8 cellular contexts compared by ENCODE assay signal in genomic region chr11:76233936-76234703, GRCh38. TPM values are rescaled to one million over a fixed set of nuclear protein-coding genes. Genes with fewer than 3 reads are reported as not detected.
DNase-seq lines count a peak whose midpoint lies in the region; ATAC-seq and TF ChIP-seq lines count a peak whose summit lies in the region.

No MANE protein-coding gene starts in this region.

- H3K79me2 ChIP-seq in osteoblast (ENCODE audit: insufficient read depth, low read length), result no peaks in the 10 kb centered on the region

- H3K4me3 ChIP-seq in osteoblast (ENCODE audit: insufficient read depth, low read length), result peak overlapping the region; percentile 99

- peak overlapping the region; percentile 95 for H3K27ac Mint-ChIP-seq in activated T-cell treated with anti-CD3 and anti-CD28 coated beads, Interleukin-2, amount 50 U/mL, for 24 hours

- H3K9me3 Mint-ChIP-seq in activated T-cell treated with anti-CD3 and anti-CD28 coated beads, Interleukin-2, amount 50 U/mL, for 24 hours, result no peaks in the 10 kb centered on the region

- ATAC-seq in GM19023 (IDR thresholded peaks at IDR 0.05; ENCODE audit: unreplicated experiment), result no peak

- no peaks in the 10 kb centered on the region for H3K27me3 Mint-ChIP-seq in activated T-cell treated with anti-CD3 and anti-CD28 coated beads, Interleukin-2, amount 50 U/mL, for 24 hours

- H3K4me3 Mint-ChIP-seq in activated T-cell treated with anti-CD3 and anti-CD28 coated beads, Interleukin-2, amount 50 U/mL, for 24 hours, result peak overlapping the region; percentile 89

- H3K27me3 ChIP-seq in osteoblast (ENCODE audit: insufficient read depth, low read length), result peaks cover 5% of the 10 kb centered on the region

- no peaks in the 10 kb centered on the region for H4K20me1 ChIP-seq in osteoblast (ENCODE audit: insufficient read depth, low read length)

- peaks cover 9% of the 10 kb centered on the region for H3K36me3 Mint-ChIP-seq in activated T-cell treated with anti-CD3 and anti-CD28 coated beads, Interleukin-2, amount 50 U/mL, for 24 hours (ENCODE audit: low read depth)

- DNase-seq in NCI-H82 (lab: John Stamatoyannopoulos, UW) (peak; percentile 51), NCI-H82 treated with DMSO at 0.1 percent for 48 hours (lab: John Stamatoyannopoulos, UW; ENCODE audit: unreplicated experiment) (no peak), HuH-7.5 (ENCODE audit: low spot score) (peak; percentile 75), germinal center (ENCODE audit: low spot score) (peak; percentile 71), osteoblast (ENCODE audit: insufficient read length, low spot score, missing footprints) (peak; percentile 89), NCI-H524 treated with DMSO at 0.1 percent for 48 hours (lab: John Stamatoyannopoulos, UW) (no peak)
- peak; percentile 37 for DNase-seq in activated T-cell treated with anti-CD3 and anti-CD28 coated beads, Interleukin-2, amount 50 U/mL, for 24 hours

- H3K4me1 Mint-ChIP-seq in activated T-cell treated with anti-CD3 and anti-CD28 coated beads, Interleukin-2, amount 50 U/mL, for 24 hours (ENCODE audit: low read depth), result peaks cover 58% of the 10 kb centered on the region

- no peaks in the 10 kb centered on the region for H3K9me3 ChIP-seq in osteoblast (ENCODE audit: low read depth, low read length)

- H3K36me3 ChIP-seq in osteoblast (ENCODE audit: insufficient read depth, low read length), result no peaks in the 10 kb centered on the region

- no peak for TF ChIP-seq CTCF in osteoblast (IDR thresholded peaks at IDR 0.05; ENCODE audit: extremely low read depth, low read depth, low read length)

- peak overlapping the region; percentile 89 for H3K27ac ChIP-seq in osteoblast (ENCODE audit: low read depth, low read length)

- H3K4me1 ChIP-seq in osteoblast (ENCODE audit: insufficient read depth, low read length), result peaks cover 11% of the 10 kb centered on the region

- peak overlapping the region; percentile 92 for H2AFZ ChIP-seq in osteoblast (ENCODE audit: low read length)

- H3K4me2 ChIP-seq in osteoblast (ENCODE audit: insufficient read depth, low read length), result peak overlapping the region; percentile 96

RNA-seq across cellular contexts. Expression of gene WNT11, which starts 27.8 kb away (rescaled TPM):
- total RNA-seq in osteoblast, result under 0.01 and 0.36 TPM in 2 replicates

Comparison
In these comparisons a context has a peak if more than half of its experiments do, and no peak if none do; other contexts are left out.
1. DNase-seq: peak in NCI-H82 (single experiment), HuH-7.5 (single experiment), activated T-cell treated with anti-CD3 and anti-CD28 coated beads, Interleukin-2, amount 50 U/mL, for 24 hours (single experiment), germinal center (single experiment) and osteoblast (single experiment); none in NCI-H82 treated with DMSO at 0.1 percent for 48 hours (single experiment) and NCI-H524 treated with DMSO at 0.1 percent for 48 hours (single experiment).